In genomic region chr4:14695411-14695810, GRCh38 we compare ENCODE assay signal across 26 cellular contexts.
"Had no signal": no experiment of that assay in that cellular context is flagged by ENCODE, and none has a peak within 500 bp of the region (broad histone marks: within the 10 kb centered on the region; RNA-seq: fewer than 3 reads in every experiment).

No MANE protein-coding gene starts in this region.

- ATAC-seq: activated CD8-positive, alpha-beta T cell treated with anti-CD3 and anti-CD28 coated beads, Interleukin-2, amount 10 ng/mL, durations not matched to agents 7 days and 5 days; natural killer cell treated with Interleukin-12 subunit alpha and Interleukin-12 subunit beta and Interleukin-15 and Interleukin-18, amount 100 ng/mL, for 72 hours; stimulated activated naive B cell treated with anti-CD40 and anti-IgM and Interleukin-4, amounts not matched to agents 10 μg/mL and 1 μg/mL and 100 μg/mL, for 72 hours; T-cell had no signal

- H3K4me1 ChIP-seq: esophagus muscularis mucosa, left ventricle myocardium inferior, sigmoid colon, testis, uterus had no signal

- H3K27me3 ChIP-seq: cardiac muscle cell, esophagus muscularis mucosa, sigmoid colon, testis, uterus had no signal

- H3K4me3 ChIP-seq: cardiac muscle cell, esophagus muscularis mucosa, left ventricle myocardium inferior, sigmoid colon, smooth muscle cell, testis, uterus had no signal

- DNase-seq: activated CD4-positive, alpha-beta T cell treated with anti-CD3 and anti-CD28 coated beads, Interleukin-2, amount 10 ng/mL, durations not matched to agents 7 days and 5 days; activated CD4-positive, CD25-positive, alpha-beta regulatory T cell treated with anti-CD3 and anti-CD28 coated beads, Interleukin-2, amount 50 U/mL, for 72 hours; activated CD8-positive, alpha-beta T cell treated with anti-CD3 and anti-CD28 coated beads, Interleukin-2, amount 10 ng/mL, durations not matched to agents 7 days and 5 days; activated naive CD4-positive, alpha-beta T cell treated with Interleukin-2 at 50 U/mL for 16 hours; activated naive CD8-positive, alpha-beta T cell treated with anti-CD3 and anti-CD28 coated beads for 36 hours; activated T-cell treated with anti-CD3 and anti-CD28 coated beads, Interleukin-2, amount 50 U/mL, for 1 hour; amniotic stem cell; dermis blood vessel endothelial cell; effector CD8-positive, alpha-beta T cell; hippocampal formation; left ventricle myocardium inferior; midbrain; retina; sigmoid colon; stimulated activated CD4-positive, alpha-beta T cell treated with anti-CD3 and anti-CD28 coated beads, Interleukin-2, amount 100 ng/mL, for 48 hours; stimulated activated CD8-positive, alpha-beta memory T cell treated with anti-CD3 and anti-CD28 coated beads, Interleukin-4, amount 100 ng/mL, for 48 hours; stimulated activated naive B cell treated with anti-CD40 and anti-IgM and Interleukin-4, amounts not matched to agents 10 μg/mL and 1 μg/mL and 100 μg/mL, for 72 hours; T-cell; testis; trophoblast cell; uterus; WERI-Rb-1 had no signal

- H3K36me3 ChIP-seq: cardiac muscle cell, esophagus muscularis mucosa, left ventricle myocardium inferior, sigmoid colon, uterus, WERI-Rb-1 had no signal

- H3K4me2 ChIP-seq: smooth muscle cell had no signal

- H3K27ac ChIP-seq: cardiac muscle cell, esophagus muscularis mucosa, left ventricle myocardium inferior, sigmoid colon, testis, uterus had no signal
